ENCODE assay signal across 23 cellular contexts in the genomic region with DNA sequence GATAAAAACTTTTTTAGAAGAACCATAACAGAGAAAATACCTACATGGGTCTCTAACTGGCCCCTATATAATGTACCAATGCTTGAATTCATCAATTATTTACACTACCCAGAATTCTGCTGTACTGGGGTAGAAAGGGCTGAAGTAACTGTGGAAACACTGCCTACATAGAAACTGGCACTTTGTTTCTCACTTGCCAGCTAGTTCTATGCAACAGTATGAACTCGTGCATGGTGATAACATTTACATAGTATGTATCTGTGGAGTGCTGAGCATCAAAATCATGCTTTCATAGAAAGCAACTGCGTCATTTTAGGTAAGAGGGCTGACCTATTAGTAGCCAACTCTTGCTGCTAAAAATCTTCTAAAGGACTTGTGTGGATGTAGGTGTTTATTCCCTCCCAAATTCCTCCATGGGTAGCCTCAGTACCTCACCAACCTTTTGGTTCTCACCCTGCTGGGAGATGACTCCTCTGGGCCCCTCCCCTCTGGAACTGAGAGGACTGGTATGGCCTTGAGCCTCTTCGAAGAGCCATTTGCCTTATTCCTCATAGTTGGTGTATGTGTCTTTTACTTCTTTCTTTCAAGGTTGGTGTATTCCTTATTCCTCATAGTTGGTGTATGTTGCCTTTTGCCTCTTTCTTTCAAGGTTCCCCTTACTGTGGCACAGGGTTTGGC. TPM values are rescaled to one million over a fixed set of nuclear protein-coding genes. Genes with fewer than 3 reads are reported as not detected.
A peak's percentile ranks its signal among the peaks of the same experiment; 100 is the strongest.
DNase-seq lines count a peak whose midpoint lies in the region; ATAC-seq, FAIRE-seq and TF ChIP-seq lines count a peak whose summit lies in the region.
"Had no signal": no experiment of that assay in that cellular context is flagged by ENCODE, and none has a peak within 500 bp of the region (broad histone marks: within the 10 kb centered on the region; RNA-seq: fewer than 3 reads in every experiment).

No MANE protein-coding gene starts in this region.

- H2AFZ ChIP-seq in neuronal stem cell (ENCODE audit: low read length), result no peak overlapping the region

- H3K79me1 ChIP-seq in neuronal stem cell (ENCODE audit: low read depth, low read length), result no peaks in the 10 kb centered on the region

- no peak overlapping the region for H2BK15ac ChIP-seq in neuronal stem cell (ENCODE audit: low read length)

- peaks cover 70% of the 10 kb centered on the region for H3K4me1 Mint-ChIP-seq in activated T-cell treated with anti-CD3 and anti-CD28 coated beads, Interleukin-2, amount 50 U/mL, for 72 hours (ENCODE audit: low read depth)
- peaks cover 52% of the 10 kb centered on the region for H3K4me1 Mint-ChIP-seq in WTC11
- peaks cover 34 to 82% (median 73%) of the 10 kb centered on the region in 4 donors for H3K4me1 Mint-ChIP-seq in naive thymus-derived CD8-positive, alpha-beta T cell

- WGBS in neuronal stem cell (ENCODE audit: extremely low coverage in 2 of 2, insufficient read length in 2 of 2, insufficient replicate concordance in 1 of 2), 2 donors, result no CpG with 5 or more reads among the region's 3 CpGs

- CTCF ChIA-PET in WTC11 (lab: Charles Lee), result no interaction called here

- H3K18ac ChIP-seq in neuronal stem cell (ENCODE audit: low read length), result no peak overlapping the region

- no peak for TF ChIP-seq POLR2A in H54 (IDR thresholded peaks at IDR 0.05; ENCODE audit: low read depth, low read length)

- H3K27me3 ChIP-seq in neuronal stem cell (ENCODE audit: control insufficient read depth in 3 of 3, insufficient read depth in 3 of 3, low read depth in 1 of 3, low read length in 3 of 3), result no peaks in the 10 kb centered on the region
- H3K27me3 ChIP-seq: cardiac muscle cell, dorsolateral prefrontal cortex had no signal

- no peak overlapping the region for H2BK120ac ChIP-seq in neuronal stem cell (ENCODE audit: low read depth, low read length)

- H3K27ac ChIP-seq in neuronal stem cell (replicated peaks; ENCODE audit: low read length), result no peak overlapping the region
- H3K27ac ChIP-seq: C4-2B, cardiac muscle cell had no signal

- H3K27ac Mint-ChIP-seq in activated T-cell treated with anti-CD3 and anti-CD28 coated beads, Interleukin-2, amount 50 U/mL, for 72 hours, result no peak overlapping the region
- H3K27ac Mint-ChIP-seq in WTC11, result no peak overlapping the region
- peak overlapping the region in 9 of 10 donors; percentile 16 to 82 (median 58) for H3K27ac Mint-ChIP-seq in naive thymus-derived CD8-positive, alpha-beta T cell
- H3K27ac Mint-ChIP-seq: nephron had no signal

- no peaks in the 10 kb centered on the region for H3K9me3 Mint-ChIP-seq in activated T-cell treated with anti-CD3 and anti-CD28 coated beads, Interleukin-2, amount 50 U/mL, for 72 hours
- H3K9me3 Mint-ChIP-seq in WTC11, result no peaks in the 10 kb centered on the region
- no peaks in the 10 kb centered on the region for H3K9me3 Mint-ChIP-seq in naive thymus-derived CD8-positive, alpha-beta T cell
- H3K9me3 Mint-ChIP-seq: nephron had no signal

- H3K36me3 ChIP-seq in neuronal stem cell (replicated peaks in 1 of 2; ENCODE audit: control insufficient read depth in 2 of 2, insufficient read depth in 2 of 2, low read length in 2 of 2), result peaks cover 0 to 17% of the 10 kb centered on the region in 2 donors
- H3K36me3 ChIP-seq: cardiac muscle cell had no signal

- H3K9me3 ChIP-seq in neuronal stem cell (replicated peaks in 1 of 2; ENCODE audit: control insufficient read depth in 2 of 2, insufficient read depth in 1 of 2, low read depth in 1 of 2, low read length in 2 of 2), result no peaks in the 10 kb centered on the region

- ATAC-seq in activated T-cell treated with anti-CD3 and anti-CD28 coated beads, Interleukin-2, amount 50 U/mL, for 72 hours (replicated peaks in 1 of 2), result peak; percentile 32 to 51
- ATAC-seq in WTC11, result peak; percentile 52; the same call in 1 of the 2 replicates
- ATAC-seq in naive thymus-derived CD8-positive, alpha-beta T cell, result peak; percentile 39 to 46
- ATAC-seq: HCT116, Right ventricle myocardium inferior had no signal

- no peak overlapping the region for H4K91ac ChIP-seq in neuronal stem cell (ENCODE audit: low read depth, low read length, poor library complexity)

- no peak overlapping the region for H3K9ac ChIP-seq in neuronal stem cell (ENCODE audit: low read depth, low read length, poor library complexity)

- H3K27me3 Mint-ChIP-seq in activated T-cell treated with anti-CD3 and anti-CD28 coated beads, Interleukin-2, amount 50 U/mL, for 72 hours (ENCODE audit: low read depth), result no peaks in the 10 kb centered on the region
- no peaks in the 10 kb centered on the region for H3K27me3 Mint-ChIP-seq in WTC11 (ENCODE audit: low read depth)
- H3K27me3 Mint-ChIP-seq in naive thymus-derived CD8-positive, alpha-beta T cell, result no peaks in the 10 kb centered on the region

- H3K14ac ChIP-seq in neuronal stem cell (ENCODE audit: low read length), result no peak overlapping the region

- POLR2A ChIA-PET in WTC11 (lab: Charles Lee), result no interaction called here
- POLR2A ChIA-PET in naive thymus-derived CD8-positive, alpha-beta T cell (lab: Charles Lee), result no interaction called here

- no peak overlapping the region for H3K4ac ChIP-seq in neuronal stem cell (ENCODE audit: low read length)

- no peak overlapping the region for H3K4me2 ChIP-seq in neuronal stem cell (ENCODE audit: insufficient read depth, low read length, poor library complexity, severe bottlenecking)

- H4K8ac ChIP-seq in neuronal stem cell (ENCODE audit: low read depth, low read length), result no peak overlapping the region

- H3K36me3 Mint-ChIP-seq in activated T-cell treated with anti-CD3 and anti-CD28 coated beads, Interleukin-2, amount 50 U/mL, for 72 hours (ENCODE audit: insufficient read depth in 2 of 2), result no peaks in the 10 kb centered on the region
- no peaks in the 10 kb centered on the region for H3K36me3 Mint-ChIP-seq in WTC11
- H3K36me3 Mint-ChIP-seq in naive thymus-derived CD8-positive, alpha-beta T cell, result peaks cover 0 to 5% (median 0%) of the 10 kb centered on the region in 3 donors

- H3K4me1 ChIP-seq in neuronal stem cell (ENCODE audit: control insufficient read depth in 2 of 2, insufficient read depth in 1 of 2, low read depth in 1 of 2, low read length in 2 of 2), result peaks cover 0 to 11% of the 10 kb centered on the region in 2 donors

- no peak for DNase-seq in activated T-cell treated with anti-CD3 and anti-CD28 coated beads, Interleukin-2, amount 50 U/mL, for 72 hours
- no peak for DNase-seq in activated T-cell treated with anti-CD3 and anti-CD28 coated beads for 4 hours
- no peak for DNase-seq in H54 (ENCODE audit: insufficient read length, low spot score)
- DNase-seq in WTC11 (ENCODE audit: low spot score), result no peak
- no peak for DNase-seq in naive thymus-derived CD8-positive, alpha-beta T cell
- no peak for DNase-seq in neuronal stem cell (ENCODE audit: low spot score)
- no peak for DNase-seq in NCI-H1436 (lab: John Stamatoyannopoulos, UW)
- no peak for DNase-seq in A172 (ENCODE audit: low spot score)
- DNase-seq: dorsolateral prefrontal cortex; head of caudate nucleus; KG1; NCI-H2029; NCI-H226; NCI-H774; stimulated activated CD8-positive, alpha-beta memory T cell treated with anti-CD3 and anti-CD28 coated beads, Interleukin-4, amount 100 ng/mL, for 48 hours; substantia nigra had no signal

- no peak overlapping the region for H2BK5ac ChIP-seq in neuronal stem cell (ENCODE audit: low read length)

- no peak overlapping the region for H2AK5ac ChIP-seq in neuronal stem cell (ENCODE audit: low read depth, low read length)

- TF ChIP-seq CTCF in WTC11 (IDR thresholded peaks at IDR 0.05), result no peak

- no peak overlapping the region for H3K4me3 Mint-ChIP-seq in activated T-cell treated with anti-CD3 and anti-CD28 coated beads, Interleukin-2, amount 50 U/mL, for 72 hours
- no peak overlapping the region for H3K4me3 Mint-ChIP-seq in WTC11
- peak overlapping the region in 2 of 10 donors; percentile 57 to 61 for H3K4me3 Mint-ChIP-seq in naive thymus-derived CD8-positive, alpha-beta T cell
- H3K4me3 Mint-ChIP-seq: nephron had no signal

- H3K4me3 ChIP-seq in neuronal stem cell (ENCODE audit: low read length in 2 of 2), result no peak overlapping the region
- H3K4me3 ChIP-seq: cardiac muscle cell, dorsolateral prefrontal cortex had no signal

- peak; percentile 55 for FAIRE-seq in H54 (lab: Jason Lieb, UNC)
- FAIRE-seq: G401.6 had no signal

- no peak overlapping the region for H2BK12ac ChIP-seq in neuronal stem cell (ENCODE audit: low read length)

- no peak overlapping the region for H3K23ac ChIP-seq in neuronal stem cell (ENCODE audit: low read depth, low read length, poor library complexity)

TF ChIP-seq in WTC11, 78 proteins besides CTCF, POLR2A, EP300 and RAD21:
- TF ChIP-seq, protein P1, sequence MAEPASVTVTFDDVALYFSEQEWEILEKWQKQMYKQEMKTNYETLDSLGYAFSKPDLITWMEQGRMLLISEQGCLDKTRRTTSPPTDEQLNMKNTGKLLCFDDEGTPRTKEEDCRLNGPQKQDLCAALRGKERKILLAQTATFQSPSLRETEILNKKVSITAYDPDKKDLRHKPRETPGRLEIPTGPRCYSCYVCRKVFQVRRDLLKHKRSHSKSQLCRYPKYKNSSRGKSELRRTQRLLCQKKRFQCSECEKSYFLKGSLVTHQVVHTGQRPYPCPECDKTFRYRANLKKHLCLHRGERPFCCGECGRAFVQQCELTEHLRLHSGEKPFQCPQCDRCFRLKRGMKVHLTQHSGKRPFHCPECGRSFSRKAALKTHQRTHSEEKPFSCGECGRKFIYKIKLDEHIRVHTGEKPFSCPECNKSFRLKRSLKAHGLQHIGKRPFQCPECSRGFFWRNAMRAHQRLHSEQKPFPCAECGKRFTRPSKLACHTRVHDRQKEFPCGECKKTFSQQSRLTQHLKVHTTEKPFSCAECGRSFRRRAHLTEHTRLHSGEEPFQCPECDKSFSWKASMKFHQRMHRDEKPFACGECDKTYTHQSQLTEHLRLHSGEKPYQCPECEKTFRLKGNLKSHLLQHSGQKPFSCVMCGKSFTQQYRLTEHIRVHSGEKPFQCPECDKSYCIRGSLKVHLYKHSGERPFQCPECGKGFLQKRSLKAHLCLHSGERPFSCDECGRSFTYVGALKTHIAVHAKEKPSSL (CRISPR knock-in tag; conservative IDR thresholded peaks at IDR 0.05), result no peak

RNA-seq across cellular contexts. Expression of a gene that starts 48.5 kb away (rescaled TPM):
- total RNA-seq in activated T-cell treated with anti-CD3 and anti-CD28 coated beads, Interleukin-2, amount 50 U/mL, for 72 hours, result 10 to 100 TPM; 22.3 to 22.7 TPM
- 48.6 to 55.5 TPM (median 50.4 TPM) in 3 replicates for total RNA-seq in WTC11 (2021)
- 10 to 100 TPM; 33.3 to 40.0 TPM for total RNA-seq in naive thymus-derived CD8-positive, alpha-beta T cell
- polyA plus RNA-seq in naive thymus-derived CD8-positive, alpha-beta T cell, result 10 to 100 TPM in 1 of 3 donors, 1 to 10 TPM in 2; 6.9 to 15.6 (median 9.9) TPM
- 32.3 TPM for polyA plus RNA-seq in neuronal stem cell (2013, experiment 1 of 2)
- 34.2 TPM for polyA plus RNA-seq in neuronal stem cell (2013, experiment 2 of 2)
- 38.4 and 42.0 TPM in 2 replicates for total RNA-seq in A172 (2014; rRNA removed; shearing (Covaris generic))
- total RNA-seq: OCI-LY7 had no signal

Comparison
In these comparisons a context has a peak if more than half of its experiments do, and no peak if none do; other contexts are left out.
1. H3K27ac Mint-ChIP-seq: peak in naive thymus-derived CD8-positive, alpha-beta T cell (9 of 10); none in activated T-cell treated with anti-CD3 and anti-CD28 coated beads, Interleukin-2, amount 50 U/mL, for 72 hours (single experiment) and WTC11 (single experiment).
2. Peak in every context shown above with its lines, with median percentiles within 50 percentile points of each other: ATAC-seq.